ENCODE assay signal across 10 cellular contexts in the genomic region with DNA sequence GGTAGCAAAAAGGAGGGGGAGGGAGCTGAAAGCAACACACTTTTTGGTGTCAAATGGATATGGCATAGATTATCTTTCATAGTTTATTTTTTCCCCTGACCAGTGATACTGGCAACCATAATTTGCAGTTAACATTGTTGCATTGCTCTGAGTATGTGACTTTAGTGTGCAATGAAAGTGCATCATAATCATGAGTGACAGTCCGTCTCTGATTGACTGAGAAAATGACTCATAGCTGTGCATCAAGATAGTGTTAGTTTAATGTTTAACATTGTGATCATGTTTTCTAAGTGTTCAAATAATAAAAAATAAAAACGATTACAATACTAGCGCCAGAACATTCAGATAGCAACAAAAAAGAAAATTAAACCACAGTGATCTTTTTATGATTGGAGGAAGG.
"Had no signal": no experiment of that assay in that cellular context is flagged by ENCODE, and none has a peak within 500 bp of the region (broad histone marks: within the 10 kb centered on the region; RNA-seq: fewer than 3 reads in every experiment).

No MANE protein-coding gene starts in this region.

- H3K4me3 ChIP-seq: GM23338, K562 had no signal

- ATAC-seq: GM23338, K562 had no signal

- DNase-seq: H9, HCEC 1CT, HFFc6, IMR-90, KG1 had no signal

- FAIRE-seq: H1, H54, HTR-8/SVneo, K562 had no signal
